In genomic region chr2:34337735-34338134, GRCh38 we compare ENCODE assay signal across 8 cellular contexts.
"Had no signal": no experiment of that assay in that cellular context is flagged by ENCODE, and none has a peak within 500 bp of the region (broad histone marks: within the 10 kb centered on the region; RNA-seq: fewer than 3 reads in every experiment).

No MANE protein-coding gene starts in this region.

- H3K27ac ChIP-seq: HL-60, KMS-11 had no signal

- H3K36me3 Mint-ChIP-seq: IgD-negative memory B cell had no signal

- DNase-seq: H9, HCEC 1CT, HFFc6, KBM-7 had no signal

- H3K9me3 Mint-ChIP-seq: GM23338, H9 had no signal

- ATAC-seq: GM23338 had no signal

- H3K4me3 Mint-ChIP-seq: GM23338, H9, HFFc6, IgD-negative memory B cell had no signal

- H3K27ac Mint-ChIP-seq: GM23338, H9, HFFc6, IgD-negative memory B cell had no signal

- H3K4me1 Mint-ChIP-seq: GM23338, H9, IgD-negative memory B cell had no signal

- H3K27me3 Mint-ChIP-seq: IgD-negative memory B cell had no signal

- H3K4me3 ChIP-seq: GM23338 had no signal
